36 cellular contexts compared by ENCODE assay signal in genomic region chr6:165478581-165478980, GRCh38.
"Had no signal": no experiment of that assay in that cellular context is flagged by ENCODE, and none has a peak within 500 bp of the region (broad histone marks: within the 10 kb centered on the region; RNA-seq: fewer than 3 reads in every experiment).

No MANE protein-coding gene starts in this region.

- ATAC-seq: activated CD8-positive, alpha-beta T cell treated with anti-CD3 and anti-CD28 coated beads for 36 hours; activated naive CD4-positive, alpha-beta T cell treated with anti-CD3 and anti-CD28 coated beads, Interleukin-2, amount 50 U/mL, for 72 hours; activated T-cell treated with anti-CD3 and anti-CD28 coated beads, Interleukin-2, amount 50 U/mL, for 4 hours; activated T-cell treated with anti-CD3 and anti-CD28 coated beads, Interleukin-2, amount 50 U/mL, for 72 hours; activated T-helper 17 cell treated with anti-CD3 and anti-CD28 coated beads, Interleukin-2, amount 50 U/mL, for 72 hours; T-cell; T-helper 17 cell had no signal

- H3K27ac ChIP-seq: ascending aorta, cardiac muscle cell, VCaP had no signal

- H3K36me3 Mint-ChIP-seq: activated CD4-positive, alpha-beta memory T cell treated with anti-CD3 and anti-CD28 coated beads for 36 hours; activated naive CD4-positive, alpha-beta T cell treated with anti-CD3 and anti-CD28 coated beads, Interleukin-2, amount 50 U/mL, for 72 hours; activated naive CD8-positive, alpha-beta T cell treated with anti-CD3 and anti-CD28 coated beads for 36 hours; T-cell had no signal

- H3K27ac Mint-ChIP-seq: activated CD4-positive, alpha-beta memory T cell treated with anti-CD3 and anti-CD28 coated beads for 36 hours; activated CD4-positive, alpha-beta T cell treated with anti-CD3 and anti-CD28 coated beads, Interleukin-2, amount 10 ng/mL, durations not matched to agents 24 days and 14 days; activated CD8-positive, alpha-beta T cell treated with anti-CD3 and anti-CD28 coated beads for 36 hours; activated naive CD4-positive, alpha-beta T cell treated with anti-CD3 and anti-CD28 coated beads for 36 hours; activated naive CD4-positive, alpha-beta T cell treated with anti-CD3 and anti-CD28 coated beads, Interleukin-2, amount 50 U/mL, for 72 hours; activated naive CD8-positive, alpha-beta T cell treated with anti-CD3 and anti-CD28 coated beads for 36 hours; activated T-cell treated with anti-CD3 and anti-CD28 coated beads, Interleukin-2, amount 50 U/mL, for 72 hours; activated T-helper 1 cell treated with anti-CD3 and anti-CD28 coated beads, Interleukin-12 subunit alpha, Interleukin-12 subunit beta, Interleukin-2, Interleukin-4 antibody, amounts not matched to agents 30 ng/mL and 10 ng/mL and 1 ng/mL, durations not matched to agents 14 hours and 24 hours and 36 hours; activated T-helper 17 cell treated with anti-CD3 and anti-CD28 coated beads, Interleukin-2, amount 50 U/mL, for 72 hours; brain; T-cell; T-helper 17 cell; T-helper 2 cell treated with Interferon-gamma antibody and Interleukin-4, amounts not matched to agents 5 μg/mL and 100 μg/mL, for 36 hours had no signal

- H3K27me3 Mint-ChIP-seq: activated CD4-positive, alpha-beta memory T cell treated with anti-CD3 and anti-CD28 coated beads for 36 hours; activated CD4-positive, alpha-beta T cell treated with anti-CD3 and anti-CD28 coated beads, Interleukin-2, amount 10 ng/mL, durations not matched to agents 24 days and 14 days; activated CD8-positive, alpha-beta T cell treated with anti-CD3 and anti-CD28 coated beads for 36 hours; activated naive CD8-positive, alpha-beta T cell treated with anti-CD3 and anti-CD28 coated beads for 36 hours; activated T-helper 17 cell treated with anti-CD3 and anti-CD28 coated beads, Interleukin-2, amount 50 U/mL, for 72 hours; brain; central memory CD8-positive, alpha-beta T cell; T-cell; T-helper 17 cell had no signal

- H3K9me3 Mint-ChIP-seq: activated CD4-positive, alpha-beta memory T cell treated with anti-CD3 and anti-CD28 coated beads for 36 hours; activated CD4-positive, alpha-beta T cell treated with anti-CD3 and anti-CD28 coated beads, Interleukin-2, amount 10 ng/mL, durations not matched to agents 24 days and 14 days; activated naive CD8-positive, alpha-beta T cell treated with anti-CD3 and anti-CD28 coated beads for 36 hours; activated T-cell treated with anti-CD3 and anti-CD28 coated beads, Interleukin-2, amount 50 U/mL, for 4 hours; activated T-cell treated with anti-CD3 and anti-CD28 coated beads, Interleukin-2, amount 50 U/mL, for 72 hours; activated T-helper 1 cell treated with anti-CD3 and anti-CD28 coated beads, Interleukin-12 subunit alpha, Interleukin-12 subunit beta, Interleukin-2, Interleukin-4 antibody, amounts not matched to agents 30 ng/mL and 10 ng/mL and 1 ng/mL, durations not matched to agents 14 hours and 24 hours and 36 hours; activated T-helper 17 cell treated with anti-CD3 and anti-CD28 coated beads, Interleukin-2, amount 50 U/mL, for 72 hours; brain; central memory CD8-positive, alpha-beta T cell; T-cell; T-helper 2 cell treated with Interferon-gamma antibody and Interleukin-4, amounts not matched to agents 5 μg/mL and 100 μg/mL, for 36 hours had no signal

- H3K27me3 ChIP-seq: ascending aorta, cardiac muscle cell had no signal

- FAIRE-seq: bronchial epithelial cell, TTC549 had no signal

- H3K9me3 ChIP-seq: ascending aorta had no signal

- H3K4me1 ChIP-seq: ascending aorta had no signal

- DNase-seq: activated CD4-positive, alpha-beta memory T cell treated with anti-CD3 and anti-CD28 coated beads for 36 hours; activated CD4-positive, alpha-beta T cell treated with anti-CD3 and anti-CD28 coated beads for 4 hours; activated CD4-positive, alpha-beta T cell treated with anti-CD3 and anti-CD28 coated beads, Interleukin-2, amount 10 ng/mL, durations not matched to agents 24 days and 14 days; activated CD4-positive, alpha-beta T cell treated with anti-CD3 and anti-CD28 coated beads, Interleukin-2, amount 50 U/mL, for 1 hour; activated CD4-positive, alpha-beta T cell treated with anti-CD3 and anti-CD28 coated beads, Interleukin-2, amount 50 U/mL, for 4 hours; activated CD4-positive, CD25-positive, alpha-beta regulatory T cell treated with anti-CD3 and anti-CD28 coated beads, Interleukin-2, amount 50 U/mL, for 72 hours; activated CD8-positive, alpha-beta memory T cell treated with anti-CD3 and anti-CD28 coated beads, Interleukin-2, amount 50 U/mL, for 4 hours; activated CD8-positive, alpha-beta T cell treated with anti-CD3 and anti-CD28 coated beads for 36 hours; activated effector memory CD4-positive, alpha-beta T cell treated with anti-CD3 and anti-CD28 coated beads, Interleukin-2, amount 50 U/mL, for 16 hours; activated gamma-delta T cell treated with Interleukin-2 at 50 U/mL for 16 hours; activated naive CD4-positive, alpha-beta T cell; activated naive CD4-positive, alpha-beta T cell treated with anti-CD3 and anti-CD28 coated beads for 36 hours; activated naive CD4-positive, alpha-beta T cell treated with anti-CD3 and anti-CD28 coated beads, Interleukin-2, amount 50 U/mL, for 16 hours; activated naive CD8-positive, alpha-beta T cell treated with anti-CD3 and anti-CD28 coated beads for 36 hours; activated T-cell treated with anti-CD3 and anti-CD28 coated beads for 4 hours; activated T-cell treated with anti-CD3 and anti-CD28 coated beads, Interleukin-2, amount 50 U/mL, for 1 hour; activated T-cell treated with anti-CD3 and anti-CD28 coated beads, Interleukin-2, amount 50 U/mL, for 4 hours; activated T-cell treated with anti-CD3 and anti-CD28 coated beads, Interleukin-2, amount 50 U/mL, for 72 hours; amygdala; anterior cingulate cortex; caudate nucleus; cerebellar nuclear complex; T-cell; T-helper 17 cell; T-helper 9 cell had no signal

- H3K4me3 Mint-ChIP-seq: activated CD4-positive, alpha-beta memory T cell treated with anti-CD3 and anti-CD28 coated beads for 36 hours; activated CD4-positive, alpha-beta T cell treated with anti-CD3 and anti-CD28 coated beads, Interleukin-2, amount 10 ng/mL, durations not matched to agents 24 days and 14 days; activated CD8-positive, alpha-beta T cell treated with anti-CD3 and anti-CD28 coated beads for 36 hours; activated naive CD4-positive, alpha-beta T cell treated with anti-CD3 and anti-CD28 coated beads for 36 hours; activated naive CD8-positive, alpha-beta T cell treated with anti-CD3 and anti-CD28 coated beads for 36 hours; activated T-cell treated with anti-CD3 and anti-CD28 coated beads, Interleukin-2, amount 50 U/mL, for 4 hours; activated T-cell treated with anti-CD3 and anti-CD28 coated beads, Interleukin-2, amount 50 U/mL, for 72 hours; activated T-helper 1 cell treated with anti-CD3 and anti-CD28 coated beads, Interleukin-12 subunit alpha, Interleukin-12 subunit beta, Interleukin-2, Interleukin-4 antibody, amounts not matched to agents 30 ng/mL and 10 ng/mL and 1 ng/mL, durations not matched to agents 14 hours and 24 hours and 36 hours; activated T-helper 17 cell treated with anti-CD3 and anti-CD28 coated beads, Interleukin-2, amount 50 U/mL, for 72 hours; brain; central memory CD8-positive, alpha-beta T cell; T-cell; T-helper 17 cell; T-helper 2 cell treated with Interferon-gamma antibody and Interleukin-4, amounts not matched to agents 5 μg/mL and 100 μg/mL, for 36 hours had no signal

- H3K4me1 Mint-ChIP-seq: activated CD4-positive, alpha-beta T cell treated with anti-CD3 and anti-CD28 coated beads, Interleukin-2, amount 10 ng/mL, durations not matched to agents 24 days and 14 days; activated naive CD8-positive, alpha-beta T cell treated with anti-CD3 and anti-CD28 coated beads for 36 hours; activated T-helper 17 cell treated with anti-CD3 and anti-CD28 coated beads, Interleukin-2, amount 50 U/mL, for 72 hours; central memory CD8-positive, alpha-beta T cell; T-cell; T-helper 17 cell had no signal

- H3K4me3 ChIP-seq: ascending aorta, cardiac muscle cell had no signal

- H3K36me3 ChIP-seq: ascending aorta, cardiac muscle cell had no signal
